ENCODE assay signal across 1 cellular context in genomic region chr10:132452651-132453469, GRCh38.
TF ChIP-seq lines count a peak whose summit lies in the region.

No MANE protein-coding gene starts in this region.

TF ChIP-seq in HepG2, 621 proteins besides CTCF, POLR2A, EP300 and RAD21 (continued from another document and continues in another):
- TF ChIP-seq UBTF (CRISPR knock-in tag; IDR thresholded peaks at IDR 0.05) (no peak), TCF12 (IDR thresholded peaks at IDR 0.05) (no peak), TCF12 (CRISPR knock-in tag; IDR thresholded peaks at IDR 0.05) (no peak), MED8 (CRISPR knock-in tag; IDR thresholded peaks at IDR 0.05; ENCODE audit: insufficient replicate concordance) (no peak), HMGXB3 (CRISPR knock-in tag; IDR thresholded peaks at IDR 0.05; ENCODE audit: borderline replicate concordance) (no peak; the same call in 1 of the 2 replicates), ZFP62 (CRISPR knock-in tag; IDR thresholded peaks at IDR 0.05) (no peak), ZNF784 (CRISPR knock-in tag; IDR thresholded peaks at IDR 0.05; ENCODE audit: borderline replicate concordance) (no peak), ZNF563 (CRISPR knock-in tag; IDR thresholded peaks at IDR 0.05) (peak; percentile 32; the same call in 1 of the 2 replicates), XRCC5 (optimal IDR thresholded peaks at IDR 0.05; ENCODE audit: low read length) (no peak), ZNF878 (CRISPR knock-in tag; IDR thresholded peaks at IDR 0.05) (no peak), ZNF263 (CRISPR knock-in tag; IDR thresholded peaks at IDR 0.05) (no peak), SIX4 (CRISPR knock-in tag; IDR thresholded peaks at IDR 0.05) (no peak), PRDM15 (CRISPR knock-in tag; IDR thresholded peaks at IDR 0.05) (no peak), CEBPZ (IDR thresholded peaks at IDR 0.05; ENCODE audit: low read length) (no peak), MLX (CRISPR knock-in tag; IDR thresholded peaks at IDR 0.05) (no peak), MIXL1 (CRISPR knock-in tag; IDR thresholded peaks at IDR 0.05) (no peak), NCOA2 (CRISPR knock-in tag; IDR thresholded peaks at IDR 0.05) (no peak), HOXA5 (CRISPR knock-in tag; IDR thresholded peaks at IDR 0.05) (peak; percentile 57; the same call in 1 of the 2 replicates), ZFAT (CRISPR knock-in tag; conservative IDR thresholded peaks at IDR 0.05) (no peak), ZMYM4 (CRISPR knock-in tag; IDR thresholded peaks at IDR 0.05) (no peak), SATB2 (CRISPR knock-in tag; IDR thresholded peaks at IDR 0.05) (no peak), ZC3H13 (CRISPR knock-in tag; IDR thresholded peaks at IDR 0.05) (no peak), ZNF441 (CRISPR knock-in tag; IDR thresholded peaks at IDR 0.05; ENCODE audit: borderline replicate concordance) (no peak), MED13 (CRISPR knock-in tag; IDR thresholded peaks at IDR 0.05) (no peak), MYNN (CRISPR knock-in tag; IDR thresholded peaks at IDR 0.05; ENCODE audit: low read depth) (no peak), PRDM10 (CRISPR knock-in tag; IDR thresholded peaks at IDR 0.05; ENCODE audit: low read depth) (no peak), ZKSCAN1 (IDR thresholded peaks at IDR 0.05; ENCODE audit: low read length) (0 out of 2 replicates have a peak, but pooled peaks have one; percentile 19), ZNF577 (CRISPR knock-in tag; IDR thresholded peaks at IDR 0.05; ENCODE audit: borderline replicate concordance, low read depth) (no peak), THAP8 (CRISPR knock-in tag; IDR thresholded peaks at IDR 0.05; ENCODE audit: borderline replicate concordance) (no peak), ZIK1 (CRISPR knock-in tag; IDR thresholded peaks at IDR 0.05; ENCODE audit: borderline replicate concordance, low read depth) (no peak), ATF2 (CRISPR knock-in tag; IDR thresholded peaks at IDR 0.05) (no peak), TFE3 (CRISPR knock-in tag; IDR thresholded peaks at IDR 0.05) (no peak), RBFOX2 (IDR thresholded peaks at IDR 0.05; ENCODE audit: low read depth, low read length) (no peak), ZNF235 (CRISPR knock-in tag; IDR thresholded peaks at IDR 0.05; ENCODE audit: borderline replicate concordance) (no peak), ZNF546 (CRISPR knock-in tag; conservative IDR thresholded peaks at IDR 0.05) (no peak), ZMAT3 (CRISPR knock-in tag; conservative IDR thresholded peaks at IDR 0.05) (peak; percentile 59; the same call in 1 of the 2 replicates)
